14 cellular contexts compared by ENCODE assay signal in genomic region chr2:160695402-160696060, GRCh38.
A peak's percentile ranks its signal among the peaks of the same experiment; 100 is the strongest.
DNase-seq lines count a peak whose midpoint lies in the region; TF ChIP-seq lines count a peak whose summit lies in the region.
"Had no signal": no experiment of that assay in that cellular context is flagged by ENCODE, and none has a peak within 500 bp of the region (broad histone marks: within the 10 kb centered on the region; RNA-seq: fewer than 3 reads in every experiment).

No MANE protein-coding gene starts in this region.

- 58% methylated on average over 3 of the region's 3 CpGs for WGBS in mammary epithelial cell (ENCODE audit: low coverage, missing lambda C conversion rate)

- intact Hi-C loops in mammary epithelial cell (cut with micrococcal nuclease): loop anchor here (5.0 kb wide), 1 partner anchor 203 kb away; the partner anchor contains the start of gene RBMS1
- intact Hi-C loops in vagina (cut with DNase I): loop anchor here (10.0 kb wide), 1 partner anchor 959 kb away; no protein-coding TSS in a partner anchor
- intact Hi-C loops in activated T-helper 2 cell treated with anti-CD3 and anti-CD28 coated beads, Interferon-gamma antibody, Interleukin-2, Interleukin-4, amounts not matched to agents 10 μg/mL and 5 μg/mL and 100 μg/mL, durations not matched to agents 14 hours and 24 hours and 36 hours (cut with micrococcal nuclease): no loop called here

- dilution Hi-C loops in mammary epithelial cell (cut with HindIII; ENCODE audit: low sequenced_read_pairs): no loop called here

- H4K20me1 ChIP-seq in mammary epithelial cell (ENCODE audit: insufficient read depth, low read length): no peaks in the 10 kb centered on the region

- H3K27ac ChIP-seq in mammary epithelial cell (ENCODE audit: insufficient read depth, low read depth, low read length) (no peak overlapping the region), vagina (no peak overlapping the region)
- H3K27ac ChIP-seq: right atrium auricular region, thyroid gland had no signal

- no peak overlapping the region for H3K4me3 ChIP-seq in mammary epithelial cell (replicated peaks in 1 of 3; ENCODE audit: insufficient read depth in 1 of 3, low read depth in 2 of 3, low read length in 3 of 3)
- H3K4me3 ChIP-seq in vagina: no peak overlapping the region
- H3K4me3 ChIP-seq: right atrium auricular region, thyroid gland had no signal

- peak; percentile 55 for DNase-seq in HCEC 1CT
- peak; percentile 95 for DNase-seq in NCI-H2107 treated with DMSO at 0.1 percent for 48 hours (lab: John Stamatoyannopoulos, UW; ENCODE audit: unreplicated experiment)
- peak; percentile 84 for DNase-seq in mammary epithelial cell
- DNase-seq in renal cortical epithelial cell (ENCODE audit: low read depth): peak; percentile 52
- no peak for DNase-seq in G401 (ENCODE audit: low spot score)
- no peak for DNase-seq in vagina (ENCODE audit: extremely low spot score in 2 of 2)
- no peak for DNase-seq in HK-2 (ENCODE audit: unreplicated experiment)
- DNase-seq in activated T-helper 2 cell treated with anti-CD3 and anti-CD28 coated beads, Interferon-gamma antibody, Interleukin-2, Interleukin-4, amounts not matched to agents 10 μg/mL and 5 μg/mL and 100 μg/mL, durations not matched to agents 14 hours and 24 hours and 36 hours (ENCODE audit: low spot score): no peak
- DNase-seq: caudate nucleus; CD8-positive, alpha-beta T cell; T-cell; thyroid gland had no signal

- no peak overlapping the region for H3K4me3 Mint-ChIP-seq in activated T-helper 2 cell treated with anti-CD3 and anti-CD28 coated beads, Interferon-gamma antibody, Interleukin-2, Interleukin-4, amounts not matched to agents 10 μg/mL and 5 μg/mL and 100 μg/mL, durations not matched to agents 14 hours and 24 hours and 36 hours (ENCODE audit: low read depth)
- H3K4me3 Mint-ChIP-seq: activated T-helper 17 cell treated with anti-CD3 and anti-CD28 coated beads, Interleukin-2, amount 50 U/mL, for 72 hours; CD8-positive, alpha-beta T cell; T-cell had no signal

- no peaks in the 10 kb centered on the region for H3K9me3 Mint-ChIP-seq in activated T-helper 2 cell treated with anti-CD3 and anti-CD28 coated beads, Interferon-gamma antibody, Interleukin-2, Interleukin-4, amounts not matched to agents 10 μg/mL and 5 μg/mL and 100 μg/mL, durations not matched to agents 14 hours and 24 hours and 36 hours
- H3K9me3 Mint-ChIP-seq: activated T-helper 17 cell treated with anti-CD3 and anti-CD28 coated beads, Interleukin-2, amount 50 U/mL, for 72 hours; CD8-positive, alpha-beta T cell; T-cell had no signal

- in situ Hi-C loops in mammary epithelial cell (cut with MboI; ENCODE audit: low sequenced_read_pairs in 2 of 2) (no loop called here), G401 (cut with HindIII; ENCODE audit: low sequenced_read_pairs) (no loop called here)

- H3K9me3 ChIP-seq in mammary epithelial cell (replicated peaks; ENCODE audit: insufficient read depth, low read length): no peaks in the 10 kb centered on the region
- no peaks in the 10 kb centered on the region for H3K9me3 ChIP-seq in vagina
- H3K9me3 ChIP-seq: right atrium auricular region, thyroid gland had no signal

- H3K36me3 ChIP-seq in mammary epithelial cell (ENCODE audit: insufficient read depth, low read length) (no peaks in the 10 kb centered on the region), vagina (no peaks in the 10 kb centered on the region)
- H3K36me3 ChIP-seq: right atrium auricular region, thyroid gland had no signal

- no TSS peak for BruUV-seq in mammary epithelial cell (replicated peaks; lab: Mats Ljungman, UMichigan)

- CTCF ChIA-PET in mammary epithelial cell (lab: Charles Lee; ENCODE audit: low non-redundant PET): no interaction called here

- no peak overlapping the region for H3K9ac ChIP-seq in mammary epithelial cell (ENCODE audit: insufficient read depth, low read length)

- H3K4me1 ChIP-seq in mammary epithelial cell (ENCODE audit: insufficient read depth, low read length) (peaks cover 14% of the 10 kb centered on the region), vagina (peaks cover 5% of the 10 kb centered on the region)
- H3K4me1 ChIP-seq: right atrium auricular region, thyroid gland had no signal

- peaks cover 4% of the 10 kb centered on the region for H3K27me3 Mint-ChIP-seq in activated T-helper 2 cell treated with anti-CD3 and anti-CD28 coated beads, Interferon-gamma antibody, Interleukin-2, Interleukin-4, amounts not matched to agents 10 μg/mL and 5 μg/mL and 100 μg/mL, durations not matched to agents 14 hours and 24 hours and 36 hours (ENCODE audit: low read depth)
- H3K27me3 Mint-ChIP-seq: T-cell had no signal

- H3K79me2 ChIP-seq in mammary epithelial cell (ENCODE audit: insufficient read depth, low read length): no peaks in the 10 kb centered on the region

- H3K27ac Mint-ChIP-seq in activated T-helper 2 cell treated with anti-CD3 and anti-CD28 coated beads, Interferon-gamma antibody, Interleukin-2, Interleukin-4, amounts not matched to agents 10 μg/mL and 5 μg/mL and 100 μg/mL, durations not matched to agents 14 hours and 24 hours and 36 hours: no peak overlapping the region
- H3K27ac Mint-ChIP-seq: activated T-helper 17 cell treated with anti-CD3 and anti-CD28 coated beads, Interleukin-2, amount 50 U/mL, for 72 hours; CD8-positive, alpha-beta T cell; T-cell had no signal

- H3K27me3 ChIP-seq in mammary epithelial cell (ENCODE audit: insufficient read depth, low read length) (no peaks in the 10 kb centered on the region), vagina (no peaks in the 10 kb centered on the region)
- H3K27me3 ChIP-seq: right atrium auricular region, thyroid gland had no signal

- TF ChIP-seq CTCF in mammary epithelial cell (conservative IDR thresholded peaks at IDR 0.05 in 1 of 2, IDR thresholded peaks at IDR 0.05 in 1 of 2; ENCODE audit: extremely low read depth in 1 of 2, insufficient read depth in 1 of 2, low read depth in 1 of 2, low read length in 2 of 2): no peak
- TF ChIP-seq CTCF in vagina (IDR thresholded peaks at IDR 0.05): no peak

- no peak for TF ChIP-seq POLR2A in vagina (IDR thresholded peaks at IDR 0.05)

- H3K4me2 ChIP-seq in mammary epithelial cell (ENCODE audit: insufficient read depth, low read depth, low read length): peak overlapping the region; percentile 59

- H2AFZ ChIP-seq in mammary epithelial cell (ENCODE audit: low read depth, low read length): peak overlapping the region; percentile 51

- no peaks in the 10 kb centered on the region for H3K4me1 Mint-ChIP-seq in activated T-helper 2 cell treated with anti-CD3 and anti-CD28 coated beads, Interferon-gamma antibody, Interleukin-2, Interleukin-4, amounts not matched to agents 10 μg/mL and 5 μg/mL and 100 μg/mL, durations not matched to agents 14 hours and 24 hours and 36 hours (ENCODE audit: low read depth)
- H3K4me1 Mint-ChIP-seq: activated T-helper 17 cell treated with anti-CD3 and anti-CD28 coated beads, Interleukin-2, amount 50 U/mL, for 72 hours; T-cell had no signal

- H3K36me3 Mint-ChIP-seq in activated T-helper 2 cell treated with anti-CD3 and anti-CD28 coated beads, Interferon-gamma antibody, Interleukin-2, Interleukin-4, amounts not matched to agents 10 μg/mL and 5 μg/mL and 100 μg/mL, durations not matched to agents 14 hours and 24 hours and 36 hours (ENCODE audit: low read depth): no peaks in the 10 kb centered on the region
- H3K36me3 Mint-ChIP-seq: CD8-positive, alpha-beta T cell; T-cell had no signal

Comparison
In these comparisons a context has a peak if more than half of its experiments do, and no peak if none do; other contexts are left out.
1. DNase-seq: peak in HCEC 1CT (single experiment), NCI-H2107 treated with DMSO at 0.1 percent for 48 hours (single experiment), mammary epithelial cell (single experiment) and renal cortical epithelial cell (single experiment); none in G401 (single experiment), vagina (0 of 2), HK-2 (single experiment) and activated T-helper 2 cell treated with anti-CD3 and anti-CD28 coated beads, Interferon-gamma antibody, Interleukin-2, Interleukin-4, amounts not matched to agents 10 μg/mL and 5 μg/mL and 100 μg/mL, durations not matched to agents 14 hours and 24 hours and 36 hours (single experiment).